In the genomic region with DNA sequence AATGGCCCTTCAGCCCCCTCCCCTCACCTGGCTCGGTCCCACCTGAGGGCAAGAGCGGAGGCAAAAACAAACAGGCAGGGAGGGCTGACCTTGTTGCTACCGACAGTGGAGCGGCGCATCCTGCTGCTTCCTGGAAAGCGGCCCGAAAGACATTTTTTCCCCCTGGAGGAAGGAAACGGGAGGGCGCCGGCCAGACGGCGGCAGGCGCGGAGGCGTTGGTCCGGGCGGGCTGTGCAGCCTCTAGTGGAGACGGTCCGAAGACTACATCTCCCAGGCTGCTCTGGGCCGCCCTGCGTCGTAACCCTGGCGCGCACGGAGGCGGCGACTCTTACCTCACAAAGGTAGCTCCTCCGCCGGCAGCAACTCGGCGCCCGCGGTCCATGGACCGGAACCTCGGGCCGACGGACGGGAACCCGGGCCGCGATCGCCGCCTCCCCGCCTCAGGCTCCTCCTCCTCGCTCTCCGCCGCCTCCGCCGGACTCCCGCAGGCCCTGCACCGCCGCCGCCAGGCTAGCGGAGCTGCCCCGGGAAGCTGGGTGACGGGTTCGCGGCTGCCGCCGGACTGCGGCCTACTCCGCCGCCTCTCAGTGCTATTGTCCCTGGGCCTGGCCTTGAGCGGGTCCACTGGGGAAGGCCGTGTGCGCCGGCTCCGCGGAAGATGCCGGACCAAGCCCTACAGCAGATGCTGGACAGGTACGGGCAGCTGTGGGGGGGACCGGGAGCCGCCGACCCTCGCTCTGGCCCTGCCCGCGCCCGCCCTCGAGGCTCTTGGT, we compare ENCODE assay signal across 1 cellular context.
TF ChIP-seq lines count a peak whose summit lies in the region.

A gene (minus strand): TSS at position 242 of the 773 bp plus-strand sequence. CDS start 50,728 bp downstream, outside the sequence.
A gene with protein sequence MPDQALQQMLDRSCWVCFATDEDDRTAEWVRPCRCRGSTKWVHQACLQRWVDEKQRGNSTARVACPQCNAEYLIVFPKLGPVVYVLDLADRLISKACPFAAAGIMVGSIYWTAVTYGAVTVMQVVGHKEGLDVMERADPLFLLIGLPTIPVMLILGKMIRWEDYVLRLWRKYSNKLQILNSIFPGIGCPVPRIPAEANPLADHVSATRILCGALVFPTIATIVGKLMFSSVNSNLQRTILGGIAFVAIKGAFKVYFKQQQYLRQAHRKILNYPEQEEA (plus strand): TSS at position 331 of the 773 bp plus-strand sequence. CDS start 328 bp downstream, at position 659.

TF ChIP-seq in K562, 482 proteins besides CTCF, POLR2A, EP300 and RAD21 (continued from another document and continues in another):
- TF ChIP-seq, protein P1, sequence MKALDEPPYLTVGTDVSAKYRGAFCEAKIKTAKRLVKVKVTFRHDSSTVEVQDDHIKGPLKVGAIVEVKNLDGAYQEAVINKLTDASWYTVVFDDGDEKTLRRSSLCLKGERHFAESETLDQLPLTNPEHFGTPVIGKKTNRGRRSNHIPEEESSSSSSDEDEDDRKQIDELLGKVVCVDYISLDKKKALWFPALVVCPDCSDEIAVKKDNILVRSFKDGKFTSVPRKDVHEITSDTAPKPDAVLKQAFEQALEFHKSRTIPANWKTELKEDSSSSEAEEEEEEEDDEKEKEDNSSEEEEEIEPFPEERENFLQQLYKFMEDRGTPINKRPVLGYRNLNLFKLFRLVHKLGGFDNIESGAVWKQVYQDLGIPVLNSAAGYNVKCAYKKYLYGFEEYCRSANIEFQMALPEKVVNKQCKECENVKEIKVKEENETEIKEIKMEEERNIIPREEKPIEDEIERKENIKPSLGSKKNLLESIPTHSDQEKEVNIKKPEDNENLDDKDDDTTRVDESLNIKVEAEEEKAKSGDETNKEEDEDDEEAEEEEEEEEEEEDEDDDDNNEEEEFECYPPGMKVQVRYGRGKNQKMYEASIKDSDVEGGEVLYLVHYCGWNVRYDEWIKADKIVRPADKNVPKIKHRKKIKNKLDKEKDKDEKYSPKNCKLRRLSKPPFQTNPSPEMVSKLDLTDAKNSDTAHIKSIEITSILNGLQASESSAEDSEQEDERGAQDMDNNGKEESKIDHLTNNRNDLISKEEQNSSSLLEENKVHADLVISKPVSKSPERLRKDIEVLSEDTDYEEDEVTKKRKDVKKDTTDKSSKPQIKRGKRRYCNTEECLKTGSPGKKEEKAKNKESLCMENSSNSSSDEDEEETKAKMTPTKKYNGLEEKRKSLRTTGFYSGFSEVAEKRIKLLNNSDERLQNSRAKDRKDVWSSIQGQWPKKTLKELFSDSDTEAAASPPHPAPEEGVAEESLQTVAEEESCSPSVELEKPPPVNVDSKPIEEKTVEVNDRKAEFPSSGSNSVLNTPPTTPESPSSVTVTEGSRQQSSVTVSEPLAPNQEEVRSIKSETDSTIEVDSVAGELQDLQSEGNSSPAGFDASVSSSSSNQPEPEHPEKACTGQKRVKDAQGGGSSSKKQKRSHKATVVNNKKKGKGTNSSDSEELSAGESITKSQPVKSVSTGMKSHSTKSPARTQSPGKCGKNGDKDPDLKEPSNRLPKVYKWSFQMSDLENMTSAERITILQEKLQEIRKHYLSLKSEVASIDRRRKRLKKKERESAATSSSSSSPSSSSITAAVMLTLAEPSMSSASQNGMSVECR (CRISPR knock-in tag; IDR thresholded peaks at IDR 0.05): peak; percentile 61
- TF ChIP-seq ZNF24 (IDR thresholded peaks at IDR 0.05): no peak
- TF ChIP-seq ZFX (CRISPR knock-in tag; IDR thresholded peaks at IDR 0.05): peak; percentile 100
- TF ChIP-seq KDM2B (CRISPR knock-in tag; IDR thresholded peaks at IDR 0.05): no peak
- TF ChIP-seq HNRNPLL (IDR thresholded peaks at IDR 0.05; ENCODE audit: low read depth, low read length, poor library complexity, severe bottlenecking): peak; percentile 32
- no peak for TF ChIP-seq SMARCA5 (IDR thresholded peaks at IDR 0.05)
- peak; percentile 73 for TF ChIP-seq SMAD4 (CRISPR knock-in tag; conservative IDR thresholded peaks at IDR 0.05)
- TF ChIP-seq RFX5 (IDR thresholded peaks at IDR 0.05; ENCODE audit: low read depth, low read length): no peak
- TF ChIP-seq PPARD (CRISPR knock-in tag; IDR thresholded peaks at IDR 0.05): no peak
- TF ChIP-seq LCOR (CRISPR knock-in tag; IDR thresholded peaks at IDR 0.05): 0 out of 2 replicates have a peak, but pooled peaks have one; percentile 6
- TF ChIP-seq CC2D1A (IDR thresholded peaks at IDR 0.05): no peak
- TF ChIP-seq NRF1 (conservative IDR thresholded peaks at IDR 0.05 in 1 of 2, IDR thresholded peaks at IDR 0.05 in 1 of 2): peak; percentile 87 to 89
- TF ChIP-seq ZNF253 (CRISPR knock-in tag; conservative IDR thresholded peaks at IDR 0.05): no peak
- TF ChIP-seq RBM39 (optimal IDR thresholded peaks at IDR 0.05; ENCODE audit: low read depth, low read length): no peak
- peak; percentile 75; a peak in 3 of 4 replicates for TF ChIP-seq SIX5 (IDR thresholded peaks at IDR 0.05; ENCODE audit: borderline replicate concordance in 1 of 2, insufficient read depth in 1 of 2, low read depth in 1 of 2, low read length in 2 of 2)
- no peak for TF ChIP-seq ZNF830 (CRISPR knock-in tag; IDR thresholded peaks at IDR 0.05)
- peak; percentile 39 to 40; a peak in 3 of 4 replicates for TF ChIP-seq MAZ (CRISPR knock-in tag; conservative IDR thresholded peaks at IDR 0.05 in 1 of 2, IDR thresholded peaks at IDR 0.05 in 1 of 2)
- TF ChIP-seq SP1 (CRISPR knock-in tag; IDR thresholded peaks at IDR 0.05): peak; percentile 82; the same call in 1 of the 2 replicates
- peak; percentile 81; the same call in 1 of the 2 replicates for TF ChIP-seq NR2C2 (CRISPR knock-in tag; IDR thresholded peaks at IDR 0.05)
- TF ChIP-seq NR2C2 (tag; IDR thresholded peaks at IDR 0.05): peak; percentile 97
- TF ChIP-seq NUFIP1 (IDR thresholded peaks at IDR 0.05; ENCODE audit: partially characterized antibody): no peak
- TF ChIP-seq, protein P2, sequence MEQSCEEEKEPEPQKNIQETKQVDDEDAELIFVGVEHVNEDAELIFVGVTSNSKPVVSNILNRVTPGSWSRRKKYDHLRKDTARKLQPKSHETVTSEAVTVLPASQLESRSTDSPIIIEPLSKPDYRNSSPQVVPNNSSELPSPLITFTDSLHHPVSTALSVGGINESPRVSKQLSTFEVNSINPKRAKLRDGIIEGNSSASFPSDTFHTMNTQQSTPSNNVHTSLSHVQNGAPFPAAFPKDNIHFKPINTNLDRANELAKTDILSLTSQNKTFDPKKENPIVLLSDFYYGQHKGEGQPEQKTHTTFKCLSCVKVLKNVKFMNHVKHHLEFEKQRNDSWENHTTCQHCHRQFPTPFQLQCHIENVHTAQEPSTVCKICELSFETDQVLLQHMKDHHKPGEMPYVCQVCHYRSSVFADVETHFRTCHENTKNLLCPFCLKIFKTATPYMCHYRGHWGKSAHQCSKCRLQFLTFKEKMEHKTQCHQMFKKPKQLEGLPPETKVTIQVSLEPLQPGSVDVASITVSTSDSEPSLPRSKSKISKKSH (CRISPR knock-in tag; IDR thresholded peaks at IDR 0.05): no peak
- TF ChIP-seq, protein P3, sequence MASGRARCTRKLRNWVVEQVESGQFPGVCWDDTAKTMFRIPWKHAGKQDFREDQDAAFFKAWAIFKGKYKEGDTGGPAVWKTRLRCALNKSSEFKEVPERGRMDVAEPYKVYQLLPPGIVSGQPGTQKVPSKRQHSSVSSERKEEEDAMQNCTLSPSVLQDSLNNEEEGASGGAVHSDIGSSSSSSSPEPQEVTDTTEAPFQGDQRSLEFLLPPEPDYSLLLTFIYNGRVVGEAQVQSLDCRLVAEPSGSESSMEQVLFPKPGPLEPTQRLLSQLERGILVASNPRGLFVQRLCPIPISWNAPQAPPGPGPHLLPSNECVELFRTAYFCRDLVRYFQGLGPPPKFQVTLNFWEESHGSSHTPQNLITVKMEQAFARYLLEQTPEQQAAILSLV (tag; IDR thresholded peaks at IDR 0.05): no peak
- TF ChIP-seq, protein P4, sequence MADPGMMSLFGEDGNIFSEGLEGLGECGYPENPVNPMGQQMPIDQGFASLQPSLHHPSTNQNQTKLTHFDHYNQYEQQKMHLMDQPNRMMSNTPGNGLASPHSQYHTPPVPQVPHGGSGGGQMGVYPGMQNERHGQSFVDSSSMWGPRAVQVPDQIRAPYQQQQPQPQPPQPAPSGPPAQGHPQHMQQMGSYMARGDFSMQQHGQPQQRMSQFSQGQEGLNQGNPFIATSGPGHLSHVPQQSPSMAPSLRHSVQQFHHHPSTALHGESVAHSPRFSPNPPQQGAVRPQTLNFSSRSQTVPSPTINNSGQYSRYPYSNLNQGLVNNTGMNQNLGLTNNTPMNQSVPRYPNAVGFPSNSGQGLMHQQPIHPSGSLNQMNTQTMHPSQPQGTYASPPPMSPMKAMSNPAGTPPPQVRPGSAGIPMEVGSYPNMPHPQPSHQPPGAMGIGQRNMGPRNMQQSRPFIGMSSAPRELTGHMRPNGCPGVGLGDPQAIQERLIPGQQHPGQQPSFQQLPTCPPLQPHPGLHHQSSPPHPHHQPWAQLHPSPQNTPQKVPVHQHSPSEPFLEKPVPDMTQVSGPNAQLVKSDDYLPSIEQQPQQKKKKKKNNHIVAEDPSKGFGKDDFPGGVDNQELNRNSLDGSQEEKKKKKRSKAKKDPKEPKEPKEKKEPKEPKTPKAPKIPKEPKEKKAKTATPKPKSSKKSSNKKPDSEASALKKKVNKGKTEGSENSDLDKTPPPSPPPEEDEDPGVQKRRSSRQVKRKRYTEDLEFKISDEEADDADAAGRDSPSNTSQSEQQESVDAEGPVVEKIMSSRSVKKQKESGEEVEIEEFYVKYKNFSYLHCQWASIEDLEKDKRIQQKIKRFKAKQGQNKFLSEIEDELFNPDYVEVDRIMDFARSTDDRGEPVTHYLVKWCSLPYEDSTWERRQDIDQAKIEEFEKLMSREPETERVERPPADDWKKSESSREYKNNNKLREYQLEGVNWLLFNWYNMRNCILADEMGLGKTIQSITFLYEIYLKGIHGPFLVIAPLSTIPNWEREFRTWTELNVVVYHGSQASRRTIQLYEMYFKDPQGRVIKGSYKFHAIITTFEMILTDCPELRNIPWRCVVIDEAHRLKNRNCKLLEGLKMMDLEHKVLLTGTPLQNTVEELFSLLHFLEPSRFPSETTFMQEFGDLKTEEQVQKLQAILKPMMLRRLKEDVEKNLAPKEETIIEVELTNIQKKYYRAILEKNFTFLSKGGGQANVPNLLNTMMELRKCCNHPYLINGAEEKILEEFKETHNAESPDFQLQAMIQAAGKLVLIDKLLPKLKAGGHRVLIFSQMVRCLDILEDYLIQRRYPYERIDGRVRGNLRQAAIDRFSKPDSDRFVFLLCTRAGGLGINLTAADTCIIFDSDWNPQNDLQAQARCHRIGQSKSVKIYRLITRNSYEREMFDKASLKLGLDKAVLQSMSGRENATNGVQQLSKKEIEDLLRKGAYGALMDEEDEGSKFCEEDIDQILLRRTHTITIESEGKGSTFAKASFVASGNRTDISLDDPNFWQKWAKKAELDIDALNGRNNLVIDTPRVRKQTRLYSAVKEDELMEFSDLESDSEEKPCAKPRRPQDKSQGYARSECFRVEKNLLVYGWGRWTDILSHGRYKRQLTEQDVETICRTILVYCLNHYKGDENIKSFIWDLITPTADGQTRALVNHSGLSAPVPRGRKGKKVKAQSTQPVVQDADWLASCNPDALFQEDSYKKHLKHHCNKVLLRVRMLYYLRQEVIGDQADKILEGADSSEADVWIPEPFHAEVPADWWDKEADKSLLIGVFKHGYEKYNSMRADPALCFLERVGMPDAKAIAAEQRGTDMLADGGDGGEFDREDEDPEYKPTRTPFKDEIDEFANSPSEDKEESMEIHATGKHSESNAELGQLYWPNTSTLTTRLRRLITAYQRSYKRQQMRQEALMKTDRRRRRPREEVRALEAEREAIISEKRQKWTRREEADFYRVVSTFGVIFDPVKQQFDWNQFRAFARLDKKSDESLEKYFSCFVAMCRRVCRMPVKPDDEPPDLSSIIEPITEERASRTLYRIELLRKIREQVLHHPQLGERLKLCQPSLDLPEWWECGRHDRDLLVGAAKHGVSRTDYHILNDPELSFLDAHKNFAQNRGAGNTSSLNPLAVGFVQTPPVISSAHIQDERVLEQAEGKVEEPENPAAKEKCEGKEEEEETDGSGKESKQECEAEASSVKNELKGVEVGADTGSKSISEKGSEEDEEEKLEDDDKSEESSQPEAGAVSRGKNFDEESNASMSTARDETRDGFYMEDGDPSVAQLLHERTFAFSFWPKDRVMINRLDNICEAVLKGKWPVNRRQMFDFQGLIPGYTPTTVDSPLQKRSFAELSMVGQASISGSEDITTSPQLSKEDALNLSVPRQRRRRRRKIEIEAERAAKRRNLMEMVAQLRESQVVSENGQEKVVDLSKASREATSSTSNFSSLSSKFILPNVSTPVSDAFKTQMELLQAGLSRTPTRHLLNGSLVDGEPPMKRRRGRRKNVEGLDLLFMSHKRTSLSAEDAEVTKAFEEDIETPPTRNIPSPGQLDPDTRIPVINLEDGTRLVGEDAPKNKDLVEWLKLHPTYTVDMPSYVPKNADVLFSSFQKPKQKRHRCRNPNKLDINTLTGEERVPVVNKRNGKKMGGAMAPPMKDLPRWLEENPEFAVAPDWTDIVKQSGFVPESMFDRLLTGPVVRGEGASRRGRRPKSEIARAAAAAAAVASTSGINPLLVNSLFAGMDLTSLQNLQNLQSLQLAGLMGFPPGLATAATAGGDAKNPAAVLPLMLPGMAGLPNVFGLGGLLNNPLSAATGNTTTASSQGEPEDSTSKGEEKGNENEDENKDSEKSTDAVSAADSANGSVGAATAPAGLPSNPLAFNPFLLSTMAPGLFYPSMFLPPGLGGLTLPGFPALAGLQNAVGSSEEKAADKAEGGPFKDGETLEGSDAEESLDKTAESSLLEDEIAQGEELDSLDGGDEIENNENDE (IDR thresholded peaks at IDR 0.05; ENCODE audit: low read depth, low read length): no peak
- TF ChIP-seq ZNF347 (CRISPR knock-in tag; IDR thresholded peaks at IDR 0.05; ENCODE audit: low read depth): no peak
- 0 out of 2 replicates have a peak, but pooled peaks have one; percentile 27 for TF ChIP-seq RNF2 (IDR thresholded peaks at IDR 0.05)
- peak; percentile 69 for TF ChIP-seq U2AF1 (optimal IDR thresholded peaks at IDR 0.05; ENCODE audit: low read depth, low read length)
